In genomic region chr1:226320930-226321329, GRCh38 we compare ENCODE assay signal across 20 cellular contexts.
"Had no signal": no experiment of that assay in that cellular context is flagged by ENCODE, and none has a peak within 500 bp of the region (broad histone marks: within the 10 kb centered on the region; RNA-seq: fewer than 3 reads in every experiment).

No MANE protein-coding gene starts in this region.

- H3K27me3 ChIP-seq: MG63, Peyer's patch, SJCRH30 had no signal

- H3K27ac ChIP-seq: PC-9, Peyer's patch, SJCRH30 had no signal

- ATAC-seq: Right ventricle myocardium inferior, SK-N-SH treated with all-trans-retinoic acid at 6 μM for 48 hours had no signal

- H3K4me1 ChIP-seq: Peyer's patch, SJCRH30 had no signal

- H3K36me3 ChIP-seq: MG63, Peyer's patch, SJCRH30 had no signal

- H3K9me3 ChIP-seq: Peyer's patch, SJCRH30 had no signal

- H3K4me2 ChIP-seq: PC-9 had no signal

- H3K4me3 ChIP-seq: MG63, PC-9, Peyer's patch, SJCRH30 had no signal

- DNase-seq: KBM-7, MG63, NCI-H1092 treated with DMSO at 0.1 percent for 48 hours, NCI-H1436, NCI-H187, NCI-H2029, NCI-H2081 treated with DMSO at 0.1 percent for 48 hours, NCI-H2171, NCI-H226, NCI-H446, NCI-H510A, NCI-H524 treated with DMSO at 0.1 percent for 48 hours, NCI-H69, NCI-H774, PC-9, Peyer's patch, SHP77 treated with DMSO at 0.1 percent for 48 hours had no signal

- H2AFZ ChIP-seq: PC-9 had no signal
